ENCODE assay signal across 8 cellular contexts in genomic region chr7:47497367-47498096, GRCh38.
DNase-seq lines count a peak whose midpoint lies in the region; ATAC-seq, FAIRE-seq and TF ChIP-seq lines count a peak whose summit lies in the region.

No MANE protein-coding gene starts in this region.

- H3K27me3 Mint-ChIP-seq in activated CD8-positive, alpha-beta T cell treated with anti-CD3 and anti-CD28 coated beads, Interleukin-2, amount 10 ng/mL, durations not matched to agents 7 days and 5 days (ENCODE audit: low read depth) = peaks cover 2% of the 10 kb centered on the region

- no peaks in the 10 kb centered on the region for H3K4me1 Mint-ChIP-seq in activated CD8-positive, alpha-beta T cell treated with anti-CD3 and anti-CD28 coated beads, Interleukin-2, amount 10 ng/mL, durations not matched to agents 7 days and 5 days (ENCODE audit: low read depth)

- no peaks in the 10 kb centered on the region; the same call in 1 of the 2 replicates for H3K9me3 ChIP-seq in AG04450 (ENCODE audit: control insufficient read depth, insufficient read depth, low read length)
- no peaks in the 10 kb centered on the region for H3K9me3 ChIP-seq in GM12878 (replicated peaks; ENCODE audit: control insufficient read depth, insufficient read depth, low read length)
- no peaks in the 10 kb centered on the region for H3K9me3 ChIP-seq in esophagus squamous epithelium

- peak; percentile 87 for FAIRE-seq in GM12878 (lab: Jason Lieb, UNC)

- H4K20me1 ChIP-seq in GM12878 (ENCODE audit: control insufficient read depth, insufficient read depth) = no peaks in the 10 kb centered on the region

- no peak for TF ChIP-seq EP300 in GM12878 (IDR thresholded peaks at IDR 0.05; ENCODE audit: borderline replicate concordance in 1 of 2, control insufficient read depth in 1 of 2, low read depth in 2 of 2, low read length in 2 of 2)

- intact Hi-C loops in GM12878 (cut with micrococcal nuclease; ENCODE audit: unreplicated experiment) (no loop called here), esophagus squamous epithelium (cut with DNase I) (no loop called here)

- in situ Hi-C loops in GM12878 (cut with MboI) = no loop called here

- H3K36me3 Mint-ChIP-seq in activated CD8-positive, alpha-beta T cell treated with anti-CD3 and anti-CD28 coated beads, Interleukin-2, amount 10 ng/mL, durations not matched to agents 7 days and 5 days (ENCODE audit: low read depth) = no peaks in the 10 kb centered on the region

- peak overlapping the region; percentile 69 for H3K4me2 ChIP-seq in GM12878 (ENCODE audit: control insufficient read depth, insufficient read depth)

- no peak overlapping the region for H3K9ac ChIP-seq in GM12878 (ENCODE audit: control insufficient read depth, insufficient read depth, low read length)

- RAD21 ChIA-PET in GM12878 (lab: Charles Lee; ENCODE audit: unreplicated experiment) = no interaction called here

- H3K36me3 ChIP-seq in GM12878 (ENCODE audit: control insufficient read depth in 2 of 2, insufficient read depth in 2 of 2, low read length in 1 of 2) = no peaks in the 10 kb centered on the region
- H3K36me3 ChIP-seq in esophagus squamous epithelium = no peaks in the 10 kb centered on the region

- CTCF ChIA-PET in AG04450 (lab: Charles Lee) (interaction anchor here (0.6 kb wide), 1 partner anchor 232 kb away, joined by 5 read pairs; no protein-coding TSS in a partner anchor), GM12878 (lab: Yijun Ruan, JAX) (interaction anchor here (0.6 to 1.0 kb wide), 2 partner anchors 15 to 131 kb away, joined by 3 read pairs; no protein-coding TSS in a partner anchor)
- CTCF ChIA-PET in activated CD8-positive, alpha-beta T cell treated with anti-CD3 and anti-CD28 coated beads, Interleukin-2, amount 10 ng/mL, durations not matched to agents 7 days and 5 days (lab: Charles Lee) = no interaction called here

- ATAC-seq in GM19324 (IDR thresholded peaks at IDR 0.05; ENCODE audit: low FRiP score, unreplicated experiment) = peak; percentile 85
- peak; percentile 86 for ATAC-seq in HG03135 (IDR thresholded peaks at IDR 0.05; ENCODE audit: unreplicated experiment)
- ATAC-seq in GM12878 = peak; percentile 77
- no peak for ATAC-seq in activated CD8-positive, alpha-beta T cell treated with anti-CD3 and anti-CD28 coated beads, Interleukin-2, amount 10 ng/mL, durations not matched to agents 7 days and 5 days

- H3K79me2 ChIP-seq in GM12878 (ENCODE audit: control insufficient read depth, insufficient read depth, low read length) = no peaks in the 10 kb centered on the region

- TF ChIP-seq CTCF in AG04450 (IDR thresholded peaks at IDR 0.05; ENCODE audit: low read depth, low read length) (no peak), GM12878 (IDR thresholded peaks at IDR 0.05 in 2 of 3, conservative IDR thresholded peaks at IDR 0.05 in 1 of 3; ENCODE audit: control insufficient read depth in 2 of 3, extremely low read depth in 1 of 3, insufficient read depth in 1 of 3, low read depth in 3 of 3, low read length in 3 of 3) (no peak), retinal pigment epithelial cell (conservative IDR thresholded peaks at IDR 0.05; ENCODE audit: low read depth, low read length) (no peak), esophagus squamous epithelium (IDR thresholded peaks at IDR 0.05) (no peak)

- DNase-seq in AG04450 (ENCODE audit: low read depth, low spot score) (no peak), GM12878 (ENCODE audit: low read depth, low spot score) (peak; percentile 52), retinal pigment epithelial cell (ENCODE audit: low read depth) (no peak), esophagus squamous epithelium (lab: John Stamatoyannopoulos, UW) (no peak), UCSD-AML1 (lab: John Stamatoyannopoulos, UW; ENCODE audit: unreplicated experiment) (no peak)
- DNase-seq in activated CD8-positive, alpha-beta T cell treated with anti-CD3 and anti-CD28 coated beads, Interleukin-2, amount 10 ng/mL, durations not matched to agents 7 days and 5 days = no peak

- H3K9me3 Mint-ChIP-seq in activated CD8-positive, alpha-beta T cell treated with anti-CD3 and anti-CD28 coated beads, Interleukin-2, amount 10 ng/mL, durations not matched to agents 7 days and 5 days (ENCODE audit: insufficient read depth) = no peaks in the 10 kb centered on the region

- TF ChIP-seq RAD21 in GM12878 (IDR thresholded peaks at IDR 0.05; ENCODE audit: insufficient read depth, low read depth, low read length) = no peak

- 26% methylated on average over 12 of the region's 12 CpGs for WGBS in GM12878 (ENCODE audit: insufficient coverage, insufficient replicate concordance, low lambda C conversion rate, missing lambda C conversion rate)
- WGBS in esophagus squamous epithelium, 2 donors = 59 to 73% methylated on average over 6 to 11 of the region's 12 CpGs

- H3K27me3 ChIP-seq in AG04450 (ENCODE audit: control insufficient read depth, insufficient read depth, low read length) (no peaks in the 10 kb centered on the region), GM12878 (replicated peaks in 1 of 2; ENCODE audit: control insufficient read depth in 2 of 2, insufficient read depth in 2 of 2, low read length in 1 of 2) (no peaks in the 10 kb centered on the region), esophagus squamous epithelium (no peaks in the 10 kb centered on the region)

- no peak for TF ChIP-seq POLR2A in GM12878 (IDR thresholded peaks at IDR 0.05; ENCODE audit: low read depth, low read length)
- TF ChIP-seq POLR2A in esophagus squamous epithelium (IDR thresholded peaks at IDR 0.05) = no peak

- SMC1A ChIA-PET in GM12878 (lab: Charles Lee; ENCODE audit: uncharacterized antibody, unreplicated experiment) = interaction anchor here (0.9 to 1.0 kb wide), 2 partner anchors 10 to 122 kb away, joined by 3 read pairs; no protein-coding TSS in a partner anchor

- no peak overlapping the region for H3K4me3 Mint-ChIP-seq in activated CD8-positive, alpha-beta T cell treated with anti-CD3 and anti-CD28 coated beads, Interleukin-2, amount 10 ng/mL, durations not matched to agents 7 days and 5 days

- H3K4me3 ChIP-seq in AG04450 (ENCODE audit: low read depth, low read length) (no peak overlapping the region), GM12878 (no peak overlapping the region; the same call in 1 of the 2 replicates), retinal pigment epithelial cell (ENCODE audit: low read length) (peak overlapping the region; percentile 24), esophagus squamous epithelium (no peak overlapping the region)

- H3K4me1 ChIP-seq in GM12878 (ENCODE audit: control insufficient read depth, insufficient read depth, low read length) (peaks cover 47% of the 10 kb centered on the region), esophagus squamous epithelium (peaks cover 0 to 20% (median 9%) of the 10 kb centered on the region in 3 donors)

- peak overlapping the region; percentile 31 for H3K27ac ChIP-seq in AG04450 (ENCODE audit: low read depth, low read length)
- peak overlapping the region; percentile 56; the same call in 1 of the 2 replicates for H3K27ac ChIP-seq in GM12878 (ENCODE audit: control insufficient read depth, insufficient read depth)
- peak overlapping the region in 1 of 4 donors; percentile 43 for H3K27ac ChIP-seq in esophagus squamous epithelium

- POLR2A ChIA-PET in AG04450 (lab: Yijun Ruan, JAX) = interaction anchor here (0.6 kb wide), 2 partner anchors 36 to 48 kb away, joined by 4 read pairs; no protein-coding TSS in a partner anchor
- POLR2A ChIA-PET in GM12878 (lab: Charles Lee) = interaction anchor here (0.6 kb wide), 1 partner anchor 10 kb away, joined by 3 read pairs; no protein-coding TSS in a partner anchor
- POLR2A ChIA-PET in activated CD8-positive, alpha-beta T cell treated with anti-CD3 and anti-CD28 coated beads, Interleukin-2, amount 10 ng/mL, durations not matched to agents 7 days and 5 days (lab: Charles Lee) = no interaction called here

- no TSS peak for BruUV-seq in GM12878 (replicated peaks; lab: Mats Ljungman, UMichigan)

- no peak overlapping the region for H3K27ac Mint-ChIP-seq in activated CD8-positive, alpha-beta T cell treated with anti-CD3 and anti-CD28 coated beads, Interleukin-2, amount 10 ng/mL, durations not matched to agents 7 days and 5 days

- peak overlapping the region; percentile 9 for H2AFZ ChIP-seq in GM12878 (ENCODE audit: control insufficient read depth, low read depth, low read length)

TF ChIP-seq in GM12878, 131 proteins besides CTCF, POLR2A, EP300 and RAD21 (continues in another document):
- TF ChIP-seq ATF2 (IDR thresholded peaks at IDR 0.05; ENCODE audit: low read length) = peak; percentile 37; the same call in 1 of the 2 replicates
- no peak for TF ChIP-seq EZH2 (IDR thresholded peaks at IDR 0.05; ENCODE audit: borderline replicate concordance, control insufficient read depth, low read depth, low read length)
- TF ChIP-seq, protein P1, sequence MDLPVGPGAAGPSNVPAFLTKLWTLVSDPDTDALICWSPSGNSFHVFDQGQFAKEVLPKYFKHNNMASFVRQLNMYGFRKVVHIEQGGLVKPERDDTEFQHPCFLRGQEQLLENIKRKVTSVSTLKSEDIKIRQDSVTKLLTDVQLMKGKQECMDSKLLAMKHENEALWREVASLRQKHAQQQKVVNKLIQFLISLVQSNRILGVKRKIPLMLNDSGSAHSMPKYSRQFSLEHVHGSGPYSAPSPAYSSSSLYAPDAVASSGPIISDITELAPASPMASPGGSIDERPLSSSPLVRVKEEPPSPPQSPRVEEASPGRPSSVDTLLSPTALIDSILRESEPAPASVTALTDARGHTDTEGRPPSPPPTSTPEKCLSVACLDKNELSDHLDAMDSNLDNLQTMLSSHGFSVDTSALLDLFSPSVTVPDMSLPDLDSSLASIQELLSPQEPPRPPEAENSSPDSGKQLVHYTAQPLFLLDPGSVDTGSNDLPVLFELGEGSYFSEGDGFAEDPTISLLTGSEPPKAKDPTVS (IDR thresholded peaks at IDR 0.05; ENCODE audit: low read depth, low read length) = no peak
